9 cellular contexts compared by ENCODE assay signal in genomic region chr1:178541829-178542553, GRCh38. TPM values are rescaled to one million over a fixed set of nuclear protein-coding genes. Genes with fewer than 3 reads are reported as not detected.
DNase-seq lines count a peak whose midpoint lies in the region; ATAC-seq, FAIRE-seq and TF ChIP-seq lines count a peak whose summit lies in the region.
"Had no signal": no experiment of that assay in that cellular context is flagged by ENCODE, and none has a peak within 500 bp of the region (broad histone marks: within the 10 kb centered on the region; RNA-seq: fewer than 3 reads in every experiment).

No MANE protein-coding gene starts in this region.

- no peaks in the 10 kb centered on the region for H3K9me3 Mint-ChIP-seq in activated naive CD4-positive, alpha-beta T cell treated with anti-CD3 and anti-CD28 coated beads for 36 hours

- H3K27ac ChIP-seq in AG04450 (ENCODE audit: low read depth, low read length) (peak overlapping the region; percentile 21), rectal smooth muscle tissue (ENCODE audit: low read depth, low read length) (peak overlapping the region; percentile 30)

- intact Hi-C loops in activated naive CD4-positive, alpha-beta T cell treated with anti-CD3 and anti-CD28 coated beads for 36 hours (cut with micrococcal nuclease): loop anchor here (1.0 to 2.0 kb wide), 7 partner anchors 183 to 824 kb away; partner anchors contain the start of genes RALGPS2, SOAT1 and TOR3A
- intact Hi-C loops in left cardiac atrium (cut with DNase I): loop anchor here (1.0 to 5.0 kb wide), 3 partner anchors 211 to 460 kb away; no protein-coding TSS in a partner anchor

- H3K27ac Mint-ChIP-seq in activated naive CD4-positive, alpha-beta T cell treated with anti-CD3 and anti-CD28 coated beads for 36 hours: peak overlapping the region; percentile 72

- no peaks in the 10 kb centered on the region for H3K36me3 ChIP-seq in rectal smooth muscle tissue (ENCODE audit: control insufficient read depth, insufficient read depth, low read length)

- H3K27me3 Mint-ChIP-seq in activated naive CD4-positive, alpha-beta T cell treated with anti-CD3 and anti-CD28 coated beads for 36 hours (ENCODE audit: low read depth): no peaks in the 10 kb centered on the region

- H3K4me3 ChIP-seq in AG04450 (ENCODE audit: low read depth, low read length): peak overlapping the region; percentile 72
- peak overlapping the region; percentile 69 for H3K4me3 ChIP-seq in rectal smooth muscle tissue (ENCODE audit: low read length)

- peaks cover 7% of the 10 kb centered on the region for H3K4me1 ChIP-seq in rectal smooth muscle tissue (ENCODE audit: control insufficient read depth, insufficient read depth, low read length)

- H3K27me3 ChIP-seq in AG04450 (ENCODE audit: control insufficient read depth, insufficient read depth, low read length): no peaks in the 10 kb centered on the region
- no peaks in the 10 kb centered on the region for H3K27me3 ChIP-seq in rectal smooth muscle tissue (ENCODE audit: control insufficient read depth, insufficient read depth, low read length)

- ATAC-seq in HG02970 (IDR thresholded peaks at IDR 0.05; ENCODE audit: low FRiP score, unreplicated experiment) (peak; percentile 24), left cardiac atrium (peak; percentile 60 to 64)

- no peaks in the 10 kb centered on the region; the same call in 1 of the 2 replicates for H3K9me3 ChIP-seq in AG04450 (ENCODE audit: control insufficient read depth, insufficient read depth, low read length)

- peak overlapping the region; percentile 87 for H3K4me3 Mint-ChIP-seq in activated naive CD4-positive, alpha-beta T cell treated with anti-CD3 and anti-CD28 coated beads for 36 hours

- peak; percentile 80 for FAIRE-seq in GM18507 (lab: Jason Lieb, UNC)

- POLR2A ChIA-PET in AG04450 (lab: Yijun Ruan, JAX): interaction anchor here (0.6 to 1.3 kb wide), 3 partner anchors 66 to 183 kb away, joined by 4 to 13 read pairs (median 5); partner anchors contain the start of gene RALGPS2

- CTCF ChIA-PET in AG04450 (lab: Charles Lee): interaction anchor here (0.6 to 8.9 kb wide), 35 partner anchors 11 to 536 kb away, joined by 3 to 176 read pairs (median 5); partner anchors contain the start of gene RALGPS2
- CTCF ChIA-PET in activated naive CD4-positive, alpha-beta T cell treated with anti-CD3 and anti-CD28 coated beads for 36 hours (lab: Charles Lee): interaction anchor here (0.6 to 6.2 kb wide), 9 partner anchors 9 to 1268 kb away, joined by 3 to 61 read pairs (median 4); no protein-coding TSS in a partner anchor

- H3K36me3 Mint-ChIP-seq in activated naive CD4-positive, alpha-beta T cell treated with anti-CD3 and anti-CD28 coated beads for 36 hours (ENCODE audit: low read depth): no peaks in the 10 kb centered on the region

- peak overlapping the region; percentile 55 for H3K9ac ChIP-seq in rectal smooth muscle tissue (ENCODE audit: low read length)

- peaks cover 4% of the 10 kb centered on the region for H3K4me1 Mint-ChIP-seq in activated naive CD4-positive, alpha-beta T cell treated with anti-CD3 and anti-CD28 coated beads for 36 hours (ENCODE audit: low read depth)

- TF ChIP-seq CTCF in AG04450 (IDR thresholded peaks at IDR 0.05; ENCODE audit: low read depth, low read length): no peak

- DNase-seq in AG04450 (ENCODE audit: low read depth, low spot score): no peak
- DNase-seq in GM18507 (ENCODE audit: extremely low spot score, insufficient read length, low read depth): peak; percentile 45
- DNase-seq in NOMO-1 treated with DMSO at 0.1 percent for 48 hours (lab: John Stamatoyannopoulos, UW; ENCODE audit: unreplicated experiment): peak; percentile 32
- peak; percentile 59 for DNase-seq in activated naive CD4-positive, alpha-beta T cell treated with anti-CD3 and anti-CD28 coated beads for 36 hours
- peak; percentile 54 for DNase-seq in left cardiac atrium
- no peak for DNase-seq in NCI-H1048 (lab: John Stamatoyannopoulos, UW)

RNA-seq across cellular contexts. Expression of gene TEX35, which starts 29.1 kb away (rescaled TPM):
- polyA plus RNA-seq in AG04450 (2011; rRNA removed): not detected in 2 replicates
- polyA minus RNA-seq in AG04450 (2011; rRNA and poly(A)+ RNA removed): not detected in 2 replicates
- total RNA-seq in activated naive CD4-positive, alpha-beta T cell treated with anti-CD3 and anti-CD28 coated beads for 36 hours: not detected
- total RNA-seq in left cardiac atrium: not detected
- total RNA-seq: HT1080 had no signal

RNA-seq across cellular contexts. Expression of gene CLEC20A, which starts 45.2 kb away (rescaled TPM):
- polyA plus RNA-seq in AG04450 (2011; rRNA removed): not detected in 2 replicates
- not detected in 2 replicates for polyA minus RNA-seq in AG04450 (2011; rRNA and poly(A)+ RNA removed)
- not detected for total RNA-seq in activated naive CD4-positive, alpha-beta T cell treated with anti-CD3 and anti-CD28 coated beads for 36 hours
- not detected for total RNA-seq in left cardiac atrium
- total RNA-seq: HT1080 had no signal

Comparison
In these comparisons a context has a peak if more than half of its experiments do, and no peak if none do; other contexts are left out.
1. DNase-seq: peak in GM18507 (single experiment), NOMO-1 treated with DMSO at 0.1 percent for 48 hours (single experiment), activated naive CD4-positive, alpha-beta T cell treated with anti-CD3 and anti-CD28 coated beads for 36 hours (single experiment) and left cardiac atrium (single experiment); none in AG04450 (single experiment) and NCI-H1048 (single experiment).